24 cellular contexts compared by ENCODE assay signal in genomic region chr6:20006039-20006438, GRCh38.
"Had no signal": no experiment of that assay in that cellular context is flagged by ENCODE, and none has a peak within 500 bp of the region (broad histone marks: within the 10 kb centered on the region; RNA-seq: fewer than 3 reads in every experiment).

No MANE protein-coding gene starts in this region.

- H3K4me1 ChIP-seq: esophagus muscularis mucosa, foreskin keratinocyte, gastroesophageal sphincter, heart left ventricle, left lung, lower lobe of right lung had no signal

- H3K36me3 ChIP-seq: esophagus muscularis mucosa, gastroesophageal sphincter, heart left ventricle, left lung, lower lobe of right lung had no signal

- H3K79me2 ChIP-seq: hepatocyte had no signal

- H3K4me3 ChIP-seq: coronary artery, dorsolateral prefrontal cortex, esophagus muscularis mucosa, gastroesophageal sphincter, heart left ventricle, hepatocyte, left lung, lower lobe of right lung, mucosa of descending colon had no signal

- H3K27me3 ChIP-seq: esophagus muscularis mucosa, gastroesophageal sphincter, hepatocyte, left lung had no signal

- ATAC-seq: foreskin keratinocyte, gastroesophageal sphincter, heart left ventricle, left cardiac atrium, left lung, left ventricle myocardium superior, lower lobe of right lung, mucosa of descending colon had no signal

- H2AFZ ChIP-seq: hepatocyte had no signal

- DNase-seq: dermis blood vessel endothelial cell; dorsolateral prefrontal cortex; effector CD4-positive, alpha-beta T cell; effector memory CD4-positive, alpha-beta T cell; foreskin keratinocyte; heart left ventricle; hypothalamus; immature natural killer cell; left cardiac atrium; left lung; left ventricle myocardium superior; lower lobe of right lung; mesenchymal stem cell; mucosa of descending colon; naive B cell had no signal

- FAIRE-seq: colon, endothelial cell of umbilical vein, frontal cortex, islet of Langerhans, keratinocyte had no signal

- H3K9me3 ChIP-seq: esophagus muscularis mucosa, gastroesophageal sphincter, heart left ventricle, left lung, lower lobe of right lung, mucosa of descending colon had no signal

- H3K27ac ChIP-seq: coronary artery, dorsolateral prefrontal cortex, esophagus muscularis mucosa, foreskin keratinocyte, gastroesophageal sphincter, heart left ventricle, hepatocyte, left lung, lower lobe of right lung had no signal

- H3K4me2 ChIP-seq: hepatocyte had no signal
